1 cellular context compared by ENCODE assay signal in the genomic region with DNA sequence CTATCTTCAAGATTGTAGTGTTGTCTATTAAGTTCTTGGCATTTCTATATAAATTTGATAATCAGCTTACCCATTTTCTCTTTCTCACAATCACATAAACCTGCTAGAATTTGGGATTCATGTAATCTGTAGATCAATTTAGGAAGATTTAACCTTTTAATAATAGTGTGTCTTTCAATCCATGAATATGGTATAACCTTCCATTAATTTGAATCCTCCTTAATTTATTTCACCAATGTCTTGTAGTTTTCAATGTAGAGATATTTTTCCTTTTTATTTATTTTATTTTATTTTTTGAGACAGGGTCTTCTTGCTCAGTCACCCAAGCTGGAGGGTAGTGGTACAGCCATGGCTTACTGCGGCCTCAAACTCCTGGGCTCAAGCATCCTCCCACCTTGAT.
TF ChIP-seq lines count a peak whose summit lies in the region.

No MANE protein-coding gene starts in this region.

TF ChIP-seq in K562, 482 proteins besides CTCF, POLR2A, EP300 and RAD21 (continued from another document):
- TF ChIP-seq, protein P1, sequence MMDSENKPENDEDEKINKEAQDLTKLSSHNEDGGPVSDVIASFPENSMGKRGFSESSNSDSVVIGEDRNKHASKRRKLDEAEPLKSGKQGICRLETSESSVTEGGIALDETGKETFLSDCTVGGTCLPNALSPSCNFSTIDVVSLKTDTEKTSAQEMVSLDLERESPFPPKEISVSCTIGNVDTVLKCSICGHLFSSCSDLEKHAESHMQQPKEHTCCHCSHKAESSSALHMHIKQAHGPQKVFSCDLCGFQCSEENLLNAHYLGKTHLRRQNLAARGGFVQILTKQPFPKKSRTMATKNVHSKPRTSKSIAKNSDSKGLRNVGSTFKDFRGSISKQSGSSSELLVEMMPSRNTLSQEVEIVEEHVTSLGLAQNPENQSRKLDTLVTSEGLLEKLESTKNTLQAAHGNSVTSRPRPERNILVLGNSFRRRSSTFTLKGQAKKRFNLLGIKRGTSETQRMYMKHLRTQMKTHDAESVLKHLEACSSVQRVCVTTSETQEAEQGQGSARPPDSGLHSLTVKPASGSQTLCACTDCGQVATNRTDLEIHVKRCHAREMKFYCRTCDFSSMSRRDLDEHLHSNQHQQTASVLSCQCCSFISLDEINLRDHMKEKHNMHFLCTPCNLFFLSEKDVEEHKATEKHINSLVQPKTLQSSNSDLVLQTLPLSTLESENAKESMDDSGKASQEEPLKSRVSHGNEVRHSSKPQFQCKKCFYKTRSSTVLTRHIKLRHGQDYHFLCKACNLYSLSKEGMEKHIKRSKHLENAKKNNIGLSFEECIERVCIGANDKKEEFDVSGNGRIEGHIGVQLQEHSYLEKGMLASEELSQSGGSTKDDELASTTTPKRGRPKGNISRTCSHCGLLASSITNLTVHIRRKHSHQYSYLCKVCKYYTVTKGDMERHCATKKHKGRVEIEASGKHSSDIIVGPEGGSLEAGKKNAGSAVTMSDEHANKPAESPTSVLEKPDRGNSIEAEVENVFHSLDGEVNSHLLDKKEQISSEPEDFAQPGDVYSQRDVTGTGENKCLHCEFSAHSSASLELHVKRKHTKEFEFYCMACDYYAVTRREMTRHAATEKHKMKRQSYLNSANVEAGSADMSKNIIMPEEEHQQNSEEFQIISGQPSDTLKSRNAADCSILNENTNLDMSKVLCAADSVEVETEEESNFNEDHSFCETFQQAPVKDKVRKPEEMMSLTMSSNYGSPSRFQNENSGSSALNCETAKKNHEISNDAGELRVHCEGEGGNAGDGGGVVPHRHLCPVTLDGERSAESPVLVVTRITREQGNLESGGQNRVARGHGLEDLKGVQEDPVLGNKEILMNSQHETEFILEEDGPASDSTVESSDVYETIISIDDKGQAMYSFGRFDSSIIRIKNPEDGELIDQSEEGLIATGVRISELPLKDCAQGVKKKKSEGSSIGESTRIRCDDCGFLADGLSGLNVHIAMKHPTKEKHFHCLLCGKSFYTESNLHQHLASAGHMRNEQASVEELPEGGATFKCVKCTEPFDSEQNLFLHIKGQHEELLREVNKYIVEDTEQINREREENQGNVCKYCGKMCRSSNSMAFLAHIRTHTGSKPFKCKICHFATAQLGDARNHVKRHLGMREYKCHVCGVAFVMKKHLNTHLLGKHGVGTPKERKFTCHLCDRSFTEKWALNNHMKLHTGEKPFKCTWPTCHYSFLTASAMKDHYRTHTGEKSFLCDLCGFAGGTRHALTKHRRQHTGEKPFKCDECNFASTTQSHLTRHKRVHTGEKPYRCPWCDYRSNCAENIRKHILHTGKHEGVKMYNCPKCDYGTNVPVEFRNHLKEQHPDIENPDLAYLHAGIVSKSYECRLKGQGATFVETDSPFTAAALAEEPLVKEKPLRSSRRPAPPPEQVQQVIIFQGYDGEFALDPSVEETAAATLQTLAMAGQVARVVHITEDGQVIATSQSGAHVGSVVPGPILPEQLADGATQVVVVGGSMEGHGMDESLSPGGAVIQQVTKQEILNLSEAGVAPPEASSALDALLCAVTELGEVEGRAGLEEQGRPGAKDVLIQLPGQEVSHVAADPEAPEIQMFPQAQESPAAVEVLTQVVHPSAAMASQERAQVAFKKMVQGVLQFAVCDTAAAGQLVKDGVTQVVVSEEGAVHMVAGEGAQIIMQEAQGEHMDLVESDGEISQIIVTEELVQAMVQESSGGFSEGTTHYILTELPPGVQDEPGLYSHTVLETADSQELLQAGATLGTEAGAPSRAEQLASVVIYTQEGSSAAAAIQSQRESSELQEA (IDR thresholded peaks at IDR 0.05; ENCODE audit: low read depth) = no peak
- no peak for TF ChIP-seq SRSF7 (optimal IDR thresholded peaks at IDR 0.05; ENCODE audit: low read depth, low read length)
- no peak for TF ChIP-seq MTA3 (IDR thresholded peaks at IDR 0.05; ENCODE audit: borderline replicate concordance)
- TF ChIP-seq RBM17 (IDR thresholded peaks at IDR 0.05; ENCODE audit: borderline replicate concordance, low read depth, low read length) = no peak
- no peak for TF ChIP-seq CUX1 (CRISPR knock-in tag; IDR thresholded peaks at IDR 0.05)
- no peak for TF ChIP-seq ZNF695 (CRISPR knock-in tag; IDR thresholded peaks at IDR 0.05)
- no peak for TF ChIP-seq CHCHD3 (CRISPR knock-in tag; IDR thresholded peaks at IDR 0.05)
- TF ChIP-seq E2F6 (IDR thresholded peaks at IDR 0.05; ENCODE audit: borderline replicate concordance in 1 of 2, extremely low read depth in 1 of 2, insufficient read depth in 1 of 2, insufficient read length in 1 of 2, low read depth in 1 of 2, low read length in 1 of 2, poor library complexity in 1 of 2, severe bottlenecking in 1 of 2) = no peak
- TF ChIP-seq FOXJ3 (CRISPR knock-in tag; IDR thresholded peaks at IDR 0.05) = no peak
- TF ChIP-seq, protein P2, sequence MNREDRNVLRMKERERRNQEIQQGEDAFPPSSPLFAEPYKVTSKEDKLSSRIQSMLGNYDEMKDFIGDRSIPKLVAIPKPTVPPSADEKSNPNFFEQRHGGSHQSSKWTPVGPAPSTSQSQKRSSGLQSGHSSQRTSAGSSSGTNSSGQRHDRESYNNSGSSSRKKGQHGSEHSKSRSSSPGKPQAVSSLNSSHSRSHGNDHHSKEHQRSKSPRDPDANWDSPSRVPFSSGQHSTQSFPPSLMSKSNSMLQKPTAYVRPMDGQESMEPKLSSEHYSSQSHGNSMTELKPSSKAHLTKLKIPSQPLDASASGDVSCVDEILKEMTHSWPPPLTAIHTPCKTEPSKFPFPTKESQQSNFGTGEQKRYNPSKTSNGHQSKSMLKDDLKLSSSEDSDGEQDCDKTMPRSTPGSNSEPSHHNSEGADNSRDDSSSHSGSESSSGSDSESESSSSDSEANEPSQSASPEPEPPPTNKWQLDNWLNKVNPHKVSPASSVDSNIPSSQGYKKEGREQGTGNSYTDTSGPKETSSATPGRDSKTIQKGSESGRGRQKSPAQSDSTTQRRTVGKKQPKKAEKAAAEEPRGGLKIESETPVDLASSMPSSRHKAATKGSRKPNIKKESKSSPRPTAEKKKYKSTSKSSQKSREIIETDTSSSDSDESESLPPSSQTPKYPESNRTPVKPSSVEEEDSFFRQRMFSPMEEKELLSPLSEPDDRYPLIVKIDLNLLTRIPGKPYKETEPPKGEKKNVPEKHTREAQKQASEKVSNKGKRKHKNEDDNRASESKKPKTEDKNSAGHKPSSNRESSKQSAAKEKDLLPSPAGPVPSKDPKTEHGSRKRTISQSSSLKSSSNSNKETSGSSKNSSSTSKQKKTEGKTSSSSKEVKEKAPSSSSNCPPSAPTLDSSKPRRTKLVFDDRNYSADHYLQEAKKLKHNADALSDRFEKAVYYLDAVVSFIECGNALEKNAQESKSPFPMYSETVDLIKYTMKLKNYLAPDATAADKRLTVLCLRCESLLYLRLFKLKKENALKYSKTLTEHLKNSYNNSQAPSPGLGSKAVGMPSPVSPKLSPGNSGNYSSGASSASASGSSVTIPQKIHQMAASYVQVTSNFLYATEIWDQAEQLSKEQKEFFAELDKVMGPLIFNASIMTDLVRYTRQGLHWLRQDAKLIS (CRISPR knock-in tag; IDR thresholded peaks at IDR 0.05) = no peak
- TF ChIP-seq MTA1 (IDR thresholded peaks at IDR 0.05; ENCODE audit: borderline replicate concordance) = no peak
